15 cellular contexts compared by ENCODE assay signal in genomic region chrX:118272237-118272636, GRCh38.
DNase-seq lines count a peak whose midpoint lies in the region; ATAC-seq, FAIRE-seq and TF ChIP-seq lines count a peak whose summit lies in the region.
"Had no signal": no experiment of that assay in that cellular context is flagged by ENCODE, and none has a peak within 500 bp of the region (broad histone marks: within the 10 kb centered on the region; RNA-seq: fewer than 3 reads in every experiment).

No MANE protein-coding gene starts in this region.

- TF ChIP-seq CTCF in K562 (IDR thresholded peaks at IDR 0.05 in 2 of 3, conservative IDR thresholded peaks at IDR 0.05 in 1 of 3; ENCODE audit: insufficient read depth in 2 of 3, low read depth in 1 of 3, low read length in 3 of 3) (no peak), foreskin keratinocyte (conservative IDR thresholded peaks at IDR 0.05) (no peak)

- H4K20me1 ChIP-seq in K562 (replicated peaks; ENCODE audit: control insufficient read depth, insufficient read depth, low read length) = no peaks in the 10 kb centered on the region

- no peak overlapping the region for H3K9ac ChIP-seq in K562 (ENCODE audit: insufficient read depth in 1 of 2, low read depth in 2 of 2, low read length in 2 of 2)

- no peak overlapping the region for H3K4me3 ChIP-seq in K562
- H3K4me3 ChIP-seq: adrenal gland, colonic mucosa, skin epidermis had no signal

- ATAC-seq in K562 (no peak), foreskin keratinocyte (peak; percentile 77), HG02623 (IDR thresholded peaks at IDR 0.05; ENCODE audit: unreplicated experiment) (no peak), GM19023 (IDR thresholded peaks at IDR 0.05; ENCODE audit: unreplicated experiment) (no peak)

- peak; percentile 23 for DNase-seq in COLO829 (ENCODE audit: low spot score)
- DNase-seq in NCI-H82 treated with DMSO at 0.1 percent for 48 hours (lab: John Stamatoyannopoulos, UW; ENCODE audit: unreplicated experiment) = peak; percentile 22
- DNase-seq in K562 (ENCODE audit: extremely low read depth in 1 of 4, low spot score in 3 of 4) = no peak
- DNase-seq in foreskin keratinocyte = peak; percentile 13 to 38
- no peak for DNase-seq in SIG-M5 (lab: John Stamatoyannopoulos, UW)
- DNase-seq in RPMI8226 = no peak
- DNase-seq: activated CD4-positive, alpha-beta memory T cell treated with anti-CD3 and anti-CD28 coated beads, Interleukin-2, amount 10 ng/mL, durations not matched to agents 7 days and 5 days; adrenal gland; colonic mucosa; hippocampal formation; KBM-7; NCI-H1417 treated with DMSO at 0.1 percent for 48 hours had no signal

- in situ Hi-C loops in K562 (cut with MboI) = no loop called here

- TF ChIP-seq EP300 in K562 (IDR thresholded peaks at IDR 0.05; ENCODE audit: low read length) = no peak

- no peak for TF ChIP-seq POLR2A in K562 (conservative IDR thresholded peaks at IDR 0.05)

- CTCF ChIA-PET in K562 (lab: Yijun Ruan, JAX; ENCODE audit: low intra/inter-chr PET ratio) = no interaction called here

- no peaks in the 10 kb centered on the region for H3K9me3 ChIP-seq in K562 (replicated peaks; ENCODE audit: control insufficient read depth, insufficient read depth, low read depth, low read length)
- H3K9me3 ChIP-seq: adrenal gland, colonic mucosa had no signal

- H3K4me2 ChIP-seq in K562 (ENCODE audit: insufficient read depth, low read length) = no peak overlapping the region; the same call in 1 of the 2 replicates

- no peak overlapping the region for H2AFZ ChIP-seq in K562 (ENCODE audit: low read depth, low read length)

- H3K9me1 ChIP-seq in K562 (ENCODE audit: control insufficient read depth, insufficient read depth, low read length) = no peaks in the 10 kb centered on the region

- BruUV-seq in K562 (replicated peaks; lab: Mats Ljungman, UMichigan) = no TSS peak

- POLR2A ChIA-PET in K562 (lab: Yijun Ruan, JAX) = no interaction called here

- no peaks in the 10 kb centered on the region for H3K27me3 ChIP-seq in K562 (ENCODE audit: control insufficient read depth in 2 of 2, insufficient read depth in 2 of 2, low read length in 2 of 2)
- H3K27me3 ChIP-seq in foreskin keratinocyte = no peaks in the 10 kb centered on the region
- H3K27me3 ChIP-seq: colonic mucosa had no signal

- intact Hi-C loops in K562 (cut with micrococcal nuclease) = no loop called here

- no peak for TF ChIP-seq RAD21 in K562 (CRISPR knock-in tag; conservative IDR thresholded peaks at IDR 0.05 in 1 of 2, IDR thresholded peaks at IDR 0.05 in 1 of 2)

- no peaks in the 10 kb centered on the region; the same call in 1 of the 3 replicates for H3K79me2 ChIP-seq in K562 (ENCODE audit: control insufficient read depth, insufficient read depth, low read length)

- H3K36me3 ChIP-seq in K562 (ENCODE audit: control insufficient read depth, insufficient read depth, low read length) = no peaks in the 10 kb centered on the region
- H3K36me3 ChIP-seq: adrenal gland, colonic mucosa had no signal

- peak overlapping the region; percentile 34; the same call in 1 of the 3 replicates for H3K27ac ChIP-seq in K562 (ENCODE audit: extremely low read depth, low read depth, low read length)
- no peak overlapping the region for H3K27ac ChIP-seq in foreskin keratinocyte
- H3K27ac ChIP-seq: adrenal gland, colonic mucosa, skin epidermis had no signal

- FAIRE-seq in K562 (lab: Jason Lieb, UNC) = peak; percentile 19

- H3K4me1 ChIP-seq in K562 (replicated peaks in 1 of 2; ENCODE audit: control insufficient read depth in 2 of 2, insufficient read depth in 2 of 2, low read length in 2 of 2) = no peaks in the 10 kb centered on the region; a peak in 1 of 5 replicates
- peaks cover 11% of the 10 kb centered on the region for H3K4me1 ChIP-seq in foreskin keratinocyte
- H3K4me1 ChIP-seq: adrenal gland, colonic mucosa had no signal

TF ChIP-seq in K562, 482 proteins besides CTCF, POLR2A, EP300 and RAD21:
- no peak for TF ChIP-seq MAZ (CRISPR knock-in tag; conservative IDR thresholded peaks at IDR 0.05 in 1 of 2, IDR thresholded peaks at IDR 0.05 in 1 of 2)
- no peak for TF ChIP-seq ZNF384 (IDR thresholded peaks at IDR 0.05; ENCODE audit: low read depth, low read length)
- no peak for TF ChIP-seq ARID2 (IDR thresholded peaks at IDR 0.05)
- peak; percentile 72; the same call in 1 of the 2 replicates for TF ChIP-seq JUND (IDR thresholded peaks at IDR 0.05; ENCODE audit: borderline replicate concordance, low read depth, low read length)
- peak; percentile 78 for TF ChIP-seq JUND (tag; IDR thresholded peaks at IDR 0.05; ENCODE audit: borderline replicate concordance, low read depth, low read length)
- no peak for TF ChIP-seq PRPF4 (IDR thresholded peaks at IDR 0.05; ENCODE audit: insufficient read depth, low read depth, low read length, poor library complexity, severe bottlenecking)
- no peak for TF ChIP-seq MCM2 (IDR thresholded peaks at IDR 0.05; ENCODE audit: low read depth)
- TF ChIP-seq, protein P1, sequence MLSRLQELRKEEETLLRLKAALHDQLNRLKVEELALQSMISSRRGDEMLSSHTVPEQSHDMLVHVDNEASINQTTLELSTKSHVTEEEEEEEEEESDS (CRISPR knock-in tag; IDR thresholded peaks at IDR 0.05) = no peak
- no peak for TF ChIP-seq CBFA2T2 (conservative IDR thresholded peaks at IDR 0.05)
- TF ChIP-seq ZNF561 (CRISPR knock-in tag; conservative IDR thresholded peaks at IDR 0.05) = no peak
- TF ChIP-seq SMARCA5 (IDR thresholded peaks at IDR 0.05) = no peak
- TF ChIP-seq TCF7L2 (IDR thresholded peaks at IDR 0.05; ENCODE audit: low read depth, low read length) = no peak
- peak; percentile 91 for TF ChIP-seq FOSL1 (tag; conservative IDR thresholded peaks at IDR 0.05)
- no peak for TF ChIP-seq MBD1 (CRISPR knock-in tag; IDR thresholded peaks at IDR 0.05)
- TF ChIP-seq ATF3 (IDR thresholded peaks at IDR 0.05) = peak; percentile 85
- TF ChIP-seq ATF3 (CRISPR knock-in tag; conservative IDR thresholded peaks at IDR 0.05) = no peak
- no peak for TF ChIP-seq PHTF2 (CRISPR knock-in tag; IDR thresholded peaks at IDR 0.05)
- no peak for TF ChIP-seq CEBPG (CRISPR knock-in tag; IDR thresholded peaks at IDR 0.05)
- peak; percentile 25 to 42; a peak in 1 of 4 replicates for TF ChIP-seq CEBPG (tag; conservative IDR thresholded peaks at IDR 0.05 in 1 of 2, IDR thresholded peaks at IDR 0.05 in 1 of 2)
- TF ChIP-seq PYGO2 (tag; IDR thresholded peaks at IDR 0.05) = no peak
- TF ChIP-seq ZNF707 (CRISPR knock-in tag; conservative IDR thresholded peaks at IDR 0.05) = no peak
- TF ChIP-seq ZNF639 (CRISPR knock-in tag; conservative IDR thresholded peaks at IDR 0.05 in 1 of 2, IDR thresholded peaks at IDR 0.05 in 1 of 2) = no peak
- no peak for TF ChIP-seq TBL1XR1 (IDR thresholded peaks at IDR 0.05; ENCODE audit: low read length in 2 of 2)
- TF ChIP-seq BRD4 (IDR thresholded peaks at IDR 0.05) = no peak
- TF ChIP-seq COPS2 (conservative IDR thresholded peaks at IDR 0.05) = no peak
- TF ChIP-seq JUNB (CRISPR knock-in tag; conservative IDR thresholded peaks at IDR 0.05) = peak; percentile 50; the same call in 1 of the 2 replicates
- peak; percentile 72 for TF ChIP-seq CEBPB (tag; IDR thresholded peaks at IDR 0.05)
- TF ChIP-seq FOS (IDR thresholded peaks at IDR 0.05; ENCODE audit: extremely low read depth, insufficient read length) = peak; percentile 6

Comparison
In these comparisons a context has a peak if more than half of its experiments do, and no peak if none do; other contexts are left out.
1. DNase-seq: peak in COLO829 (single experiment), NCI-H82 treated with DMSO at 0.1 percent for 48 hours (single experiment) and foreskin keratinocyte (2 of 2); none in K562 (0 of 4), SIG-M5 (single experiment) and RPMI8226 (single experiment).